Comparison of ENCODE assay signal across 23 cellular contexts in genomic region chr7:41578700-41579099, GRCh38.
DNase-seq lines count a peak whose midpoint lies in the region; ATAC-seq and FAIRE-seq lines count a peak whose summit lies in the region.
"Had no signal": no experiment of that assay in that cellular context is flagged by ENCODE, and none has a peak within 500 bp of the region (broad histone marks: within the 10 kb centered on the region; RNA-seq: fewer than 3 reads in every experiment).

No MANE protein-coding gene starts in this region.

- no CpG with 5 or more reads among the region's 1 CpG for WGBS in mesenchymal stem cell

- peak overlapping the region; percentile 64 for H2AK5ac ChIP-seq in mesenchymal stem cell (ENCODE audit: low read length, severe bottlenecking)

- peak overlapping the region; percentile 59 to 98 for H2BK12ac ChIP-seq in mesenchymal stem cell (ENCODE audit: low read length in 2 of 2)

- no peaks in the 10 kb centered on the region for H3K79me1 ChIP-seq in mesenchymal stem cell (replicated peaks; ENCODE audit: low read length, poor library complexity, severe bottlenecking)

- peak; percentile 26 for FAIRE-seq in HTR-8/SVneo (lab: Jason Lieb, UNC)
- FAIRE-seq: GM12878, H54 had no signal

- no peak overlapping the region for H2BK120ac ChIP-seq in mesenchymal stem cell (ENCODE audit: low read depth, low read length)

- no peaks in the 10 kb centered on the region for H3K27me3 ChIP-seq in SJSA1 (replicated peaks)
- H3K27me3 ChIP-seq in mesenchymal stem cell (ENCODE audit: control insufficient read depth in 1 of 2, insufficient read depth in 1 of 2, low read length in 2 of 2): no peaks in the 10 kb centered on the region
- H3K27me3 ChIP-seq: BLaER1 treated with 17β-estradiol and CSF1 and Interleukin-3, amounts not matched to agents 10 nM and 100 nM; Peyer's patch had no signal

- no peaks in the 10 kb centered on the region for H3K4me1 Mint-ChIP-seq in activated T-helper 2 cell treated with anti-CD3 and anti-CD28 coated beads, Interferon-gamma antibody, Interleukin-2, Interleukin-4, amounts not matched to agents 10 μg/mL and 5 μg/mL and 100 μg/mL, durations not matched to agents 14 hours and 24 hours and 36 hours (ENCODE audit: low read depth)
- H3K4me1 Mint-ChIP-seq: CD8-positive, alpha-beta memory T cell had no signal

- no peaks in the 10 kb centered on the region for H3K27me3 Mint-ChIP-seq in activated T-helper 2 cell treated with anti-CD3 and anti-CD28 coated beads, Interferon-gamma antibody, Interleukin-2, Interleukin-4, amounts not matched to agents 10 μg/mL and 5 μg/mL and 100 μg/mL, durations not matched to agents 14 hours and 24 hours and 36 hours (ENCODE audit: low read depth)

- no peak overlapping the region for H3K23ac ChIP-seq in mesenchymal stem cell (ENCODE audit: low read length in 2 of 2)

- H2BK15ac ChIP-seq in mesenchymal stem cell (ENCODE audit: low read depth, poor library complexity, severe bottlenecking): peak overlapping the region; percentile 15

- H3K14ac ChIP-seq in mesenchymal stem cell (ENCODE audit: low read length in 2 of 2): no peak overlapping the region

- intact Hi-C loops in activated T-helper 2 cell treated with anti-CD3 and anti-CD28 coated beads, Interferon-gamma antibody, Interleukin-2, Interleukin-4, amounts not matched to agents 10 μg/mL and 5 μg/mL and 100 μg/mL, durations not matched to agents 14 hours and 24 hours and 36 hours (cut with micrococcal nuclease): no loop called here

- no peak overlapping the region for H3K9ac ChIP-seq in mesenchymal stem cell (ENCODE audit: low read length)
- H3K9ac ChIP-seq: BLaER1 treated with 17β-estradiol and CSF1 and Interleukin-3, amounts not matched to agents 10 nM and 100 nM had no signal

- H3K9me3 ChIP-seq in SJSA1 (replicated peaks): no peaks in the 10 kb centered on the region
- no peaks in the 10 kb centered on the region for H3K9me3 ChIP-seq in mesenchymal stem cell (ENCODE audit: control insufficient read depth, low read length)
- H3K9me3 ChIP-seq: BLaER1 treated with 17β-estradiol and CSF1 and Interleukin-3, amounts not matched to agents 10 nM and 100 nM; Peyer's patch; SK-N-SH had no signal

- H3K27ac ChIP-seq in SJSA1: peak overlapping the region; percentile 94
- H3K27ac ChIP-seq in mesenchymal stem cell (ENCODE audit: low read length, poor library complexity, severe bottlenecking): no peak overlapping the region
- H3K27ac ChIP-seq: BLaER1 treated with 17β-estradiol and CSF1 and Interleukin-3, amounts not matched to agents 10 nM and 100 nM; HL-60; Peyer's patch had no signal

- H3K9me3 Mint-ChIP-seq in activated T-helper 2 cell treated with anti-CD3 and anti-CD28 coated beads, Interferon-gamma antibody, Interleukin-2, Interleukin-4, amounts not matched to agents 10 μg/mL and 5 μg/mL and 100 μg/mL, durations not matched to agents 14 hours and 24 hours and 36 hours: peaks cover 4% of the 10 kb centered on the region

- no peaks in the 10 kb centered on the region for H3K36me3 Mint-ChIP-seq in activated T-helper 2 cell treated with anti-CD3 and anti-CD28 coated beads, Interferon-gamma antibody, Interleukin-2, Interleukin-4, amounts not matched to agents 10 μg/mL and 5 μg/mL and 100 μg/mL, durations not matched to agents 14 hours and 24 hours and 36 hours (ENCODE audit: low read depth)
- H3K36me3 Mint-ChIP-seq: CD8-positive, alpha-beta memory T cell had no signal

- H3K4me1 ChIP-seq in SJSA1 (replicated peaks) (peaks cover 75% of the 10 kb centered on the region), mesenchymal stem cell (ENCODE audit: control insufficient read depth, insufficient read depth, low read depth, low read length) (peaks cover 3% of the 10 kb centered on the region)
- H3K4me1 ChIP-seq: BLaER1 treated with 17β-estradiol and CSF1 and Interleukin-3, amounts not matched to agents 10 nM and 100 nM; Peyer's patch had no signal

- H3K4me2 ChIP-seq in mesenchymal stem cell (ENCODE audit: low read length, poor library complexity, severe bottlenecking): no peak overlapping the region
- H3K4me2 ChIP-seq: BLaER1 treated with 17β-estradiol and CSF1 and Interleukin-3, amounts not matched to agents 10 nM and 100 nM had no signal

- no peak overlapping the region for H2BK5ac ChIP-seq in mesenchymal stem cell (ENCODE audit: low read depth, low read length, poor library complexity, severe bottlenecking)

- peak overlapping the region in 1 of 2 experiments; percentile 14 for H3K4ac ChIP-seq in mesenchymal stem cell (ENCODE audit: low read depth in 1 of 2, low read length in 2 of 2)

- peak; percentile 30 for DNase-seq in ELR (ENCODE audit: low read depth)
- DNase-seq in HTR-8/SVneo (ENCODE audit: insufficient read length, low spot score): no peak
- DNase-seq in SJSA1 (ENCODE audit: low read depth in 1 of 2, low spot score in 2 of 2): peak; percentile 57 to 66
- peak; percentile 78 for DNase-seq in mesenchymal stem cell
- DNase-seq in activated T-helper 2 cell treated with anti-CD3 and anti-CD28 coated beads, Interferon-gamma antibody, Interleukin-2, Interleukin-4, amounts not matched to agents 10 μg/mL and 5 μg/mL and 100 μg/mL, durations not matched to agents 14 hours and 24 hours and 36 hours (ENCODE audit: low spot score): no peak
- DNase-seq in NCI-H2107 (lab: John Stamatoyannopoulos, UW): no peak
- no peak for DNase-seq in ureter (ENCODE audit: low spot score)
- DNase-seq: CD8-positive, alpha-beta memory T cell; DMS79 treated with DMSO at 0.1 percent for 48 hours; GDM1; Kasumi-1; NCI-H187 treated with DMSO at 0.1 percent for 48 hours; NCI-H226; NCI-H524 treated with DMSO at 0.1 percent for 48 hours; Peyer's patch; Right ventricle myocardium superior; SK-N-SH had no signal

- H3K36me3 ChIP-seq in SJSA1: no peaks in the 10 kb centered on the region
- no peaks in the 10 kb centered on the region for H3K36me3 ChIP-seq in mesenchymal stem cell (ENCODE audit: control insufficient read depth in 1 of 2, insufficient read depth in 2 of 2, low read depth in 1 of 2, low read length in 2 of 2)
- H3K36me3 ChIP-seq: BLaER1 treated with 17β-estradiol and CSF1 and Interleukin-3, amounts not matched to agents 10 nM and 100 nM; Peyer's patch had no signal

- H4K91ac ChIP-seq in mesenchymal stem cell (ENCODE audit: low read length): peak overlapping the region; percentile 4

- H3K27ac Mint-ChIP-seq in activated T-helper 2 cell treated with anti-CD3 and anti-CD28 coated beads, Interferon-gamma antibody, Interleukin-2, Interleukin-4, amounts not matched to agents 10 μg/mL and 5 μg/mL and 100 μg/mL, durations not matched to agents 14 hours and 24 hours and 36 hours: no peak overlapping the region
- H3K27ac Mint-ChIP-seq: CD8-positive, alpha-beta memory T cell; T-helper 2 cell treated with Interferon-gamma antibody and Interleukin-4, amounts not matched to agents 5 μg/mL and 100 μg/mL, for 36 hours had no signal

- H3K18ac ChIP-seq in mesenchymal stem cell (ENCODE audit: low read depth in 1 of 2, low read length in 2 of 2): peak overlapping the region; percentile 37 to 77

- no peak overlapping the region for H2AFZ ChIP-seq in mesenchymal stem cell (ENCODE audit: low read depth, low read length)

- no peak for ATAC-seq in HG03460 (IDR thresholded peaks at IDR 0.05; ENCODE audit: unreplicated experiment)
- ATAC-seq: GM12878 had no signal

- H3K4me3 ChIP-seq in SJSA1 (no peak overlapping the region), mesenchymal stem cell (ENCODE audit: insufficient read depth in 1 of 2, low read depth in 1 of 2, low read length in 2 of 2) (no peak overlapping the region)
- H3K4me3 ChIP-seq: BLaER1 treated with 17β-estradiol and CSF1 and Interleukin-3, amounts not matched to agents 10 nM and 100 nM; GM12878; Peyer's patch had no signal

- no peak overlapping the region for H3K4me3 Mint-ChIP-seq in activated T-helper 2 cell treated with anti-CD3 and anti-CD28 coated beads, Interferon-gamma antibody, Interleukin-2, Interleukin-4, amounts not matched to agents 10 μg/mL and 5 μg/mL and 100 μg/mL, durations not matched to agents 14 hours and 24 hours and 36 hours (ENCODE audit: low read depth)
- H3K4me3 Mint-ChIP-seq: CD8-positive, alpha-beta memory T cell; T-helper 2 cell treated with Interferon-gamma antibody and Interleukin-4, amounts not matched to agents 5 μg/mL and 100 μg/mL, for 36 hours had no signal

- peak overlapping the region; percentile 27 for H4K8ac ChIP-seq in mesenchymal stem cell (ENCODE audit: low read length)

Comparison
In these comparisons a context has a peak if more than half of its experiments do, and no peak if none do; other contexts are left out.
1. DNase-seq: peak in ELR (single experiment), SJSA1 (2 of 2) and mesenchymal stem cell (single experiment); none in HTR-8/SVneo (single experiment), activated T-helper 2 cell treated with anti-CD3 and anti-CD28 coated beads, Interferon-gamma antibody, Interleukin-2, Interleukin-4, amounts not matched to agents 10 μg/mL and 5 μg/mL and 100 μg/mL, durations not matched to agents 14 hours and 24 hours and 36 hours (single experiment), NCI-H2107 (single experiment) and ureter (single experiment).